In genomic region chr2:170361359-170361936, GRCh38 we compare ENCODE assay signal across 8 cellular contexts.
DNase-seq lines count a peak whose midpoint lies in the region; ATAC-seq lines count a peak whose summit lies in the region.

No MANE protein-coding gene starts in this region.

- H3K9me3 ChIP-seq in SJSA1 (replicated peaks) = no peaks in the 10 kb centered on the region

- ATAC-seq in HG03354 (IDR thresholded peaks at IDR 0.05; ENCODE audit: poor library complexity, severe bottlenecking, unreplicated experiment) = peak; percentile 75

- H3K27me3 ChIP-seq in SJSA1 (replicated peaks) = peaks cover 7% of the 10 kb centered on the region

- no peak overlapping the region for H3K27ac ChIP-seq in SJSA1

- H3K4me3 ChIP-seq in SJSA1 = no peak overlapping the region

- DNase-seq in NCI-H1436 (lab: John Stamatoyannopoulos, UW) = peak; percentile 20
- no peak for DNase-seq in NCI-H1436 treated with DMSO at 0.1 percent for 48 hours (lab: John Stamatoyannopoulos, UW)
- peak; percentile 43 to 47 for DNase-seq in SJSA1 (ENCODE audit: low read depth in 1 of 2, low spot score in 2 of 2)
- peak; percentile 25 for DNase-seq in activated naive CD8-positive, alpha-beta T cell treated with anti-CD3 and anti-CD28 coated beads, Interleukin-2, amount 50 U/mL, for 16 hours (ENCODE audit: low read depth, low spot score)
- DNase-seq in hepatic stellate cell (ENCODE audit: low spot score) = peak; percentile 10
- DNase-seq in stimulated activated CD4-positive, alpha-beta T cell treated with anti-CD3 and anti-CD28 coated beads, Interleukin-1b, Interleukin-23, amount 100 ng/mL, for 48 hours = peak; percentile 54
- no peak for DNase-seq in cerebellar nuclear complex (lab: John Stamatoyannopoulos, UW)

- H3K4me1 ChIP-seq in SJSA1 (replicated peaks) = no peaks in the 10 kb centered on the region

- no peaks in the 10 kb centered on the region for H3K36me3 ChIP-seq in SJSA1

Comparison
In these comparisons a context has a peak if more than half of its experiments do, and no peak if none do; other contexts are left out.
1. DNase-seq: peak in NCI-H1436 (single experiment), SJSA1 (2 of 2), activated naive CD8-positive, alpha-beta T cell treated with anti-CD3 and anti-CD28 coated beads, Interleukin-2, amount 50 U/mL, for 16 hours (single experiment), hepatic stellate cell (single experiment) and stimulated activated CD4-positive, alpha-beta T cell treated with anti-CD3 and anti-CD28 coated beads, Interleukin-1b, Interleukin-23, amount 100 ng/mL, for 48 hours (single experiment); none in NCI-H1436 treated with DMSO at 0.1 percent for 48 hours (single experiment) and cerebellar nuclear complex (0 of 2).